In the genomic region with DNA sequence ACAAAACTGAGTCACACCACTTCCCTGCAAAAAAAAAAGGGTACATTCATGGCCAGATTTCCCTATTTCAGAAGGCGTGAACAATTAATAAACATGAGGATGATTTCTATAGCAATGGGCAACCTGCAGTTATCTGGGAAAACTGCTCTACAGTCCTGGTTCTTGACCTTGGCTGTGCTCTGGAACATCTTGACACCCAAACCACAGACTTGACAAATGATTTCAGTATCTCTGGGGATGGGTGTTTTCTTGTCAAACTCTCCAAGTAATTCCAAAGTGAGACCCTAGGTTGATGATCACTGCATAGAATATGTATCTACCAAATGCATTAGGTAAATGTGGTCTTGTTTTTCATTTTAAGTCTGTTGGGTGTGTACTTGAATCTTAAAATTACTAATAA, we compare ENCODE assay signal across 18 cellular contexts. TPM values are rescaled to one million over a fixed set of nuclear protein-coding genes. Genes with fewer than 3 reads are reported as not detected.
DNase-seq lines count a peak whose midpoint lies in the region; ATAC-seq, FAIRE-seq and TF ChIP-seq lines count a peak whose summit lies in the region.
"Had no signal": no experiment of that assay in that cellular context is flagged by ENCODE, and none has a peak within 500 bp of the region (broad histone marks: within the 10 kb centered on the region; RNA-seq: fewer than 3 reads in every experiment).

No MANE protein-coding gene starts in this region.

- peak overlapping the region; percentile 71 for H3K27ac Mint-ChIP-seq in activated T-helper 1 cell treated with anti-CD3 and anti-CD28 coated beads, Interleukin-12 subunit alpha, Interleukin-12 subunit beta, Interleukin-2, Interleukin-4 antibody, amounts not matched to agents 30 ng/mL and 10 ng/mL and 1 ng/mL, durations not matched to agents 14 hours and 24 hours and 36 hours
- peak overlapping the region in 7 of 10 donors; percentile 7 to 98 (median 78) for H3K27ac Mint-ChIP-seq in naive thymus-derived CD8-positive, alpha-beta T cell

- no peak overlapping the region for H3K4me3 ChIP-seq in tibial nerve
- no peak overlapping the region for H3K4me3 ChIP-seq in colonic mucosa
- H3K4me3 ChIP-seq: body of pancreas, right atrium auricular region had no signal

- no peak for TF ChIP-seq EP300 in tibial nerve (IDR thresholded peaks at IDR 0.05)

- H3K4me3 Mint-ChIP-seq in activated T-cell treated with anti-CD3 and anti-CD28 coated beads, Interleukin-2, amount 50 U/mL, for 4 hours: peak overlapping the region; percentile 89
- H3K4me3 Mint-ChIP-seq in activated T-helper 1 cell treated with anti-CD3 and anti-CD28 coated beads, Interleukin-12 subunit alpha, Interleukin-12 subunit beta, Interleukin-2, Interleukin-4 antibody, amounts not matched to agents 30 ng/mL and 10 ng/mL and 1 ng/mL, durations not matched to agents 14 hours and 24 hours and 36 hours: peak overlapping the region; percentile 92
- H3K4me3 Mint-ChIP-seq in naive thymus-derived CD8-positive, alpha-beta T cell: peak overlapping the region in 8 of 10 donors; percentile 12 to 93 (median 85)

- intact Hi-C loops in activated T-helper 1 cell treated with anti-CD3 and anti-CD28 coated beads, Interleukin-12 subunit alpha, Interleukin-12 subunit beta, Interleukin-2, Interleukin-4 antibody, amounts not matched to agents 30 ng/mL and 10 ng/mL and 1 ng/mL, durations not matched to agents 14 hours and 24 hours and 36 hours (cut with micrococcal nuclease): loop anchor here (5.0 kb wide), 2 partner anchors 821 to 1556 kb away; a partner anchor contains a TSS
- intact Hi-C loops in colonic mucosa (cut with DNase I): no loop called here

- H3K9ac ChIP-seq in colonic mucosa (ENCODE audit: low read depth in 2 of 2, low read length in 2 of 2): no peak overlapping the region

- H3K4me1 Mint-ChIP-seq in activated T-cell treated with anti-CD3 and anti-CD28 coated beads, Interleukin-2, amount 50 U/mL, for 4 hours (ENCODE audit: low read depth): peaks cover 75% of the 10 kb centered on the region
- peaks cover 85% of the 10 kb centered on the region for H3K4me1 Mint-ChIP-seq in activated T-helper 1 cell treated with anti-CD3 and anti-CD28 coated beads, Interleukin-12 subunit alpha, Interleukin-12 subunit beta, Interleukin-2, Interleukin-4 antibody, amounts not matched to agents 30 ng/mL and 10 ng/mL and 1 ng/mL, durations not matched to agents 14 hours and 24 hours and 36 hours (ENCODE audit: low read depth)
- H3K4me1 Mint-ChIP-seq in naive thymus-derived CD8-positive, alpha-beta T cell: peaks cover 35 to 81% (median 74%) of the 10 kb centered on the region in 4 donors

- FAIRE-seq in GM19239 (lab: Jason Lieb, UNC): peak; percentile 26
- FAIRE-seq: H1 had no signal

- no peak for ATAC-seq in activated T-cell treated with anti-CD3 and anti-CD28 coated beads, Interleukin-2, amount 50 U/mL, for 4 hours
- ATAC-seq in naive thymus-derived CD8-positive, alpha-beta T cell: no peak
- ATAC-seq: body of pancreas had no signal

- TF ChIP-seq CTCF in tibial nerve (IDR thresholded peaks at IDR 0.05) (no peak), colonic mucosa (IDR thresholded peaks at IDR 0.05) (no peak)

- H3K27me3 ChIP-seq in tibial nerve (no peaks in the 10 kb centered on the region), colonic mucosa (no peaks in the 10 kb centered on the region)
- H3K27me3 ChIP-seq: body of pancreas, right atrium auricular region had no signal

- H3K27me3 Mint-ChIP-seq in activated T-cell treated with anti-CD3 and anti-CD28 coated beads, Interleukin-2, amount 50 U/mL, for 4 hours (ENCODE audit: low read depth): no peaks in the 10 kb centered on the region
- H3K27me3 Mint-ChIP-seq in activated T-helper 1 cell treated with anti-CD3 and anti-CD28 coated beads, Interleukin-12 subunit alpha, Interleukin-12 subunit beta, Interleukin-2, Interleukin-4 antibody, amounts not matched to agents 30 ng/mL and 10 ng/mL and 1 ng/mL, durations not matched to agents 14 hours and 24 hours and 36 hours (ENCODE audit: insufficient read depth): no peaks in the 10 kb centered on the region
- H3K27me3 Mint-ChIP-seq in naive thymus-derived CD8-positive, alpha-beta T cell: no peaks in the 10 kb centered on the region

- DNase-seq in activated T-cell treated with anti-CD3 and anti-CD28 coated beads, Interleukin-2, amount 50 U/mL, for 4 hours: no peak
- DNase-seq in activated T-cell treated with anti-CD3 and anti-CD28 coated beads for 4 hours (no peak), GM19239 (ENCODE audit: insufficient read length, low spot score) (no peak), tibial nerve (ENCODE audit: low spot score in 2 of 2) (no peak), colonic mucosa (no peak), ureter (ENCODE audit: low spot score) (no peak)
- no peak for DNase-seq in activated T-helper 1 cell treated with anti-CD3 and anti-CD28 coated beads, Interleukin-12 subunit alpha, Interleukin-12 subunit beta, Interleukin-2, Interleukin-4 antibody, amounts not matched to agents 30 ng/mL and 10 ng/mL and 1 ng/mL, durations not matched to agents 14 hours and 24 hours and 36 hours (ENCODE audit: low spot score)
- DNase-seq in naive thymus-derived CD8-positive, alpha-beta T cell: no peak
- DNase-seq: ACHN; activated CD4-positive, CD25-positive, alpha-beta regulatory T cell treated with anti-CD3 and anti-CD28 coated beads, Interleukin-2, amount 50 U/mL, for 72 hours; body of pancreas; mesenchymal stem cell; NCI-H146; NCI-H446; Right ventricle myocardium superior had no signal

- H3K4me1 ChIP-seq in tibial nerve (no peaks in the 10 kb centered on the region), colonic mucosa (peaks cover 3% of the 10 kb centered on the region)

- no peak for TF ChIP-seq POLR2A in tibial nerve (IDR thresholded peaks at IDR 0.05)

- peaks cover 8% of the 10 kb centered on the region for H3K36me3 Mint-ChIP-seq in activated T-cell treated with anti-CD3 and anti-CD28 coated beads, Interleukin-2, amount 50 U/mL, for 4 hours (ENCODE audit: insufficient read depth)
- peaks cover 31% of the 10 kb centered on the region for H3K36me3 Mint-ChIP-seq in activated T-helper 1 cell treated with anti-CD3 and anti-CD28 coated beads, Interleukin-12 subunit alpha, Interleukin-12 subunit beta, Interleukin-2, Interleukin-4 antibody, amounts not matched to agents 30 ng/mL and 10 ng/mL and 1 ng/mL, durations not matched to agents 14 hours and 24 hours and 36 hours (ENCODE audit: low read depth)
- no peaks in the 10 kb centered on the region for H3K36me3 Mint-ChIP-seq in naive thymus-derived CD8-positive, alpha-beta T cell

- H3K27ac ChIP-seq in tibial nerve (no peak overlapping the region), colonic mucosa (no peak overlapping the region)
- H3K27ac ChIP-seq: body of pancreas, right atrium auricular region had no signal

- no peaks in the 10 kb centered on the region for H3K9me3 Mint-ChIP-seq in activated T-cell treated with anti-CD3 and anti-CD28 coated beads, Interleukin-2, amount 50 U/mL, for 4 hours
- no peaks in the 10 kb centered on the region for H3K9me3 Mint-ChIP-seq in activated T-helper 1 cell treated with anti-CD3 and anti-CD28 coated beads, Interleukin-12 subunit alpha, Interleukin-12 subunit beta, Interleukin-2, Interleukin-4 antibody, amounts not matched to agents 30 ng/mL and 10 ng/mL and 1 ng/mL, durations not matched to agents 14 hours and 24 hours and 36 hours
- H3K9me3 Mint-ChIP-seq in naive thymus-derived CD8-positive, alpha-beta T cell: no peaks in the 10 kb centered on the region

- no peaks in the 10 kb centered on the region for H3K36me3 ChIP-seq in tibial nerve
- no peaks in the 10 kb centered on the region for H3K36me3 ChIP-seq in colonic mucosa
- H3K36me3 ChIP-seq: right atrium auricular region had no signal

- no peaks in the 10 kb centered on the region for H3K9me3 ChIP-seq in tibial nerve
- no peaks in the 10 kb centered on the region for H3K9me3 ChIP-seq in colonic mucosa
- H3K9me3 ChIP-seq: body of pancreas, right atrium auricular region had no signal

- WGBS in tibial nerve, 2 donors: 88 to 95% methylated on average over 1 of the region's 1 CpG

- POLR2A ChIA-PET in naive thymus-derived CD8-positive, alpha-beta T cell (lab: Charles Lee): interaction anchor here (1.0 kb wide), 1 partner anchor 130 kb away, joined by 3 read pairs; no protein-coding TSS in a partner anchor

RNA-seq across cellular contexts. Expression of a gene that starts 2.0 kb away (rescaled TPM):
- 10 to 100 TPM; 25.7 to 33.0 (median 30.7) TPM for total RNA-seq in activated T-cell treated with anti-CD3 and anti-CD28 coated beads, Interleukin-2, amount 50 U/mL, for 4 hours
- total RNA-seq in activated T-helper 1 cell treated with anti-CD3 and anti-CD28 coated beads, Interleukin-12 subunit alpha, Interleukin-12 subunit beta, Interleukin-2, Interleukin-4 antibody, amounts not matched to agents 30 ng/mL and 10 ng/mL and 1 ng/mL, durations not matched to agents 14 hours and 24 hours and 36 hours: 38.8 and 40.2 TPM in 2 replicates
- 10 to 100 TPM; 11.2 to 12.1 TPM for total RNA-seq in naive thymus-derived CD8-positive, alpha-beta T cell
- 10 to 100 TPM in 2 of 3 donors, 1 to 10 TPM in 1; 8.6 to 17.0 (median 12.2) TPM for polyA plus RNA-seq in naive thymus-derived CD8-positive, alpha-beta T cell
- 1 to 10 TPM in 3 of 4 donors, under 1 TPM in 1; 0.42 to 4.2 (median 1.2) TPM for total RNA-seq in tibial nerve
- total RNA-seq in colonic mucosa: 1 to 10 TPM; 3.6 to 5.0 TPM
- total RNA-seq in ureter: 25.3 TPM
- total RNA-seq: dermis microvascular lymphatic vessel endothelial cell, H1 had no signal
- polyA plus RNA-seq: H1 had no signal
